ENCODE assay signal across 17 cellular contexts in genomic region chr20:7362601-7363000, GRCh38.
"Had no signal": no experiment of that assay in that cellular context is flagged by ENCODE, and none has a peak within 500 bp of the region (broad histone marks: within the 10 kb centered on the region; RNA-seq: fewer than 3 reads in every experiment).

No MANE protein-coding gene starts in this region.

- DNase-seq: activated B cell treated with CpG ODN at 0.5 μM for 24 hours; activated CD4-positive, alpha-beta T cell treated with anti-CD3 and anti-CD28 coated beads for 48 hours; activated CD8-positive, alpha-beta memory T cell treated with anti-CD3 and anti-CD28 coated beads for 24 hours; activated gamma-delta T cell treated with Interleukin-2 at 50 U/mL for 16 hours; activated naive CD8-positive, alpha-beta T cell treated with anti-CD3 and anti-CD28 coated beads for 36 hours; brain microvascular endothelial cell; cortex of kidney; effector CD8-positive, alpha-beta T cell; foreskin fibroblast; hippocampal formation; left ventricle myocardium inferior; mucosa of descending colon; naive thymus-derived CD4-positive, alpha-beta T cell; stimulated activated CD4-positive, alpha-beta T cell treated with anti-CD3 and anti-CD28 coated beads, Interleukin-12 subunit alpha, Interleukin-12 subunit beta, amount 100 ng/mL, for 4 hours; stimulated activated CD4-positive, alpha-beta T cell treated with anti-CD3 and anti-CD28 coated beads, Interleukin-2, amount 100 ng/mL, for 24 hours had no signal

- H3K4me3 Mint-ChIP-seq: activated B cell treated with CpG ODN at 0.5 μM for 24 hours; activated naive CD8-positive, alpha-beta T cell treated with anti-CD3 and anti-CD28 coated beads for 36 hours; naive thymus-derived CD4-positive, alpha-beta T cell had no signal

- H3K9me3 Mint-ChIP-seq: activated B cell treated with CpG ODN at 0.5 μM for 24 hours had no signal

- H3K27me3 ChIP-seq: brain microvascular endothelial cell, vagina had no signal

- H3K36me3 ChIP-seq: brain microvascular endothelial cell, left ventricle myocardium inferior, vagina had no signal

- H3K9me3 ChIP-seq: left ventricle myocardium inferior, mucosa of descending colon, vagina had no signal

- H3K4me3 ChIP-seq: left ventricle myocardium inferior, mucosa of descending colon, vagina had no signal

- H3K4me1 Mint-ChIP-seq: activated B cell treated with CpG ODN at 0.5 μM for 24 hours; activated naive CD8-positive, alpha-beta T cell treated with anti-CD3 and anti-CD28 coated beads for 36 hours; naive thymus-derived CD4-positive, alpha-beta T cell had no signal

- ATAC-seq: mucosa of descending colon; naive thymus-derived CD4-positive, alpha-beta T cell had no signal

- H3K27ac Mint-ChIP-seq: activated B cell treated with CpG ODN at 0.5 μM for 24 hours; activated naive CD8-positive, alpha-beta T cell treated with anti-CD3 and anti-CD28 coated beads for 36 hours; naive thymus-derived CD4-positive, alpha-beta T cell had no signal

- H3K27ac ChIP-seq: brain microvascular endothelial cell, left ventricle myocardium inferior, parathyroid adenoma, vagina had no signal

- H3K4me1 ChIP-seq: left ventricle myocardium inferior, parathyroid adenoma, vagina had no signal

- H3K27me3 Mint-ChIP-seq: activated B cell treated with CpG ODN at 0.5 μM for 24 hours; activated naive CD8-positive, alpha-beta T cell treated with anti-CD3 and anti-CD28 coated beads for 36 hours had no signal
